ENCODE assay signal across 16 cellular contexts in genomic region chrX:22396408-22396807, GRCh38.
"Had no signal": no experiment of that assay in that cellular context is flagged by ENCODE, and none has a peak within 500 bp of the region (broad histone marks: within the 10 kb centered on the region; RNA-seq: fewer than 3 reads in every experiment).

No MANE protein-coding gene starts in this region.

- H3K27me3 Mint-ChIP-seq: dendritic cell treated with granulocyte-macrophage colony-stimulating factor and Interleukin-4, amounts not matched to agents 40 ng/mL and 50 ng/mL, for 4 days; progenitor cell of endocrine pancreas had no signal

- H3K27ac ChIP-seq: ascending aorta, breast epithelium had no signal

- H3K4me1 ChIP-seq: ascending aorta, breast epithelium had no signal

- ATAC-seq: stimulated activated naive B cell treated with anti-CD40 and anti-IgM and Interleukin-4, amounts not matched to agents 10 μg/mL and 1 μg/mL and 100 μg/mL, for 72 hours had no signal

- H3K36me3 ChIP-seq: ascending aorta, breast epithelium had no signal

- H3K4me3 Mint-ChIP-seq: dendritic cell treated with granulocyte-macrophage colony-stimulating factor and Interleukin-4, amounts not matched to agents 40 ng/mL and 50 ng/mL, for 4 days; nephron progenitor cell; stimulated activated naive B cell treated with anti-CD40 and anti-IgM and Interleukin-4, amounts not matched to agents 10 μg/mL and 1 μg/mL and 100 μg/mL, for 72 hours had no signal

- H3K4me1 Mint-ChIP-seq: stimulated activated naive B cell treated with anti-CD40 and anti-IgM and Interleukin-4, amounts not matched to agents 10 μg/mL and 1 μg/mL and 100 μg/mL, for 72 hours had no signal

- H3K27me3 ChIP-seq: ascending aorta had no signal

- H3K27ac Mint-ChIP-seq: dendritic cell treated with granulocyte-macrophage colony-stimulating factor and Interleukin-4, amounts not matched to agents 40 ng/mL and 50 ng/mL, for 4 days; progenitor cell of endocrine pancreas; stimulated activated naive B cell treated with anti-CD40 and anti-IgM and Interleukin-4, amounts not matched to agents 10 μg/mL and 1 μg/mL and 100 μg/mL, for 72 hours had no signal

- H3K4me3 ChIP-seq: ascending aorta, breast epithelium had no signal

- H3K9me3 Mint-ChIP-seq: dendritic cell treated with granulocyte-macrophage colony-stimulating factor and Interleukin-4, amounts not matched to agents 40 ng/mL and 50 ng/mL, for 4 days had no signal

- H3K9me3 ChIP-seq: ascending aorta, breast epithelium had no signal

- DNase-seq: activated CD4-positive, alpha-beta T cell treated with anti-CD3 and anti-CD28 coated beads for 48 hours; activated CD4-positive, CD25-positive, alpha-beta regulatory T cell; activated CD8-positive, alpha-beta memory T cell treated with anti-CD3 and anti-CD28 coated beads for 24 hours; activated CD8-positive, alpha-beta memory T cell treated with anti-CD3 and anti-CD28 coated beads, Interleukin-2, amount 50 U/mL, for 48 hours; activated effector memory CD4-positive, alpha-beta T cell treated with anti-CD3 and anti-CD28 coated beads, Interleukin-2, amount 50 U/mL, for 16 hours; activated naive CD4-positive, alpha-beta T cell treated with anti-CD3 and anti-CD28 coated beads, Interleukin-2, amount 50 U/mL, for 16 hours; activated T-cell treated with anti-CD3 and anti-CD28 coated beads, Interleukin-2, amount 50 U/mL, for 48 hours; effector CD8-positive, alpha-beta T cell; islet precursor cell; nephron progenitor cell; nucleus accumbens; stimulated activated naive B cell treated with anti-CD40 and anti-IgM and Interleukin-4, amounts not matched to agents 10 μg/mL and 1 μg/mL and 100 μg/mL, for 72 hours had no signal

- H3K36me3 Mint-ChIP-seq: stimulated activated naive B cell treated with anti-CD40 and anti-IgM and Interleukin-4, amounts not matched to agents 10 μg/mL and 1 μg/mL and 100 μg/mL, for 72 hours had no signal
